13 cellular contexts compared by ENCODE assay signal in genomic region chr20:37194616-37195015, GRCh38. TPM values are rescaled to one million over a fixed set of nuclear protein-coding genes. Genes with fewer than 3 reads are reported as not detected.
DNase-seq lines count a peak whose midpoint lies in the region; ATAC-seq and TF ChIP-seq lines count a peak whose summit lies in the region.
"Had no signal": no experiment of that assay in that cellular context is flagged by ENCODE, and none has a peak within 500 bp of the region (broad histone marks: within the 10 kb centered on the region; RNA-seq: fewer than 3 reads in every experiment).

No MANE protein-coding gene starts in this region.

- H3K4me3 ChIP-seq in Peyer's patch = no peak overlapping the region
- H3K4me3 ChIP-seq: body of pancreas, right atrium auricular region had no signal

- peak in 4 of 6 experiments; percentile 2 to 33 (median 16) for DNase-seq in stimulated activated naive CD4-positive, alpha-beta T cell (lab: John Stamatoyannopoulos, UW)
- no peak for DNase-seq in stimulated activated naive CD4-positive, alpha-beta T cell treated with Interleukin-2 at 50 U/mL for 16 hours (lab: John Stamatoyannopoulos, UW)
- DNase-seq in activated CD8-positive, alpha-beta T cell treated with anti-CD3 and anti-CD28 coated beads, Interleukin-2, amount 10 ng/mL, durations not matched to agents 7 days and 5 days = no peak
- DNase-seq in glutamatergic neuron = no peak
- no peak for DNase-seq in Peyer's patch
- DNase-seq in OCI-M1 (lab: John Stamatoyannopoulos, UW) = no peak
- DNase-seq in GOT3 (lab: John Stamatoyannopoulos, UW) = no peak
- no peak for DNase-seq in NCI-H2227 (lab: John Stamatoyannopoulos, UW; ENCODE audit: unreplicated experiment)
- DNase-seq: AML-193, mesenchymal stem cell, NCI-H1105 had no signal

- H3K27me3 Mint-ChIP-seq in activated CD8-positive, alpha-beta T cell treated with anti-CD3 and anti-CD28 coated beads, Interleukin-2, amount 10 ng/mL, durations not matched to agents 7 days and 5 days (ENCODE audit: low read depth) = no peaks in the 10 kb centered on the region
- peaks cover 2% of the 10 kb centered on the region for H3K27me3 Mint-ChIP-seq in glutamatergic neuron (ENCODE audit: unreplicated experiment)

- H3K36me3 ChIP-seq in Peyer's patch = peaks cover 0 to 21% (median 3%) of the 10 kb centered on the region in 3 donors

- peaks cover 55% of the 10 kb centered on the region for H3K36me3 Mint-ChIP-seq in activated CD8-positive, alpha-beta T cell treated with anti-CD3 and anti-CD28 coated beads, Interleukin-2, amount 10 ng/mL, durations not matched to agents 7 days and 5 days (ENCODE audit: low read depth)
- no peaks in the 10 kb centered on the region for H3K36me3 Mint-ChIP-seq in glutamatergic neuron (ENCODE audit: unreplicated experiment)

- POLR2A ChIA-PET in activated CD8-positive, alpha-beta T cell treated with anti-CD3 and anti-CD28 coated beads, Interleukin-2, amount 10 ng/mL, durations not matched to agents 7 days and 5 days (lab: Charles Lee) = interaction anchor here (1.0 to 1.3 kb wide), 4 partner anchors 16 to 344 kb away, joined by 3 to 4 read pairs (median 4); partner anchors contain the start of genes MROH8 and RPN2

- CTCF ChIA-PET in activated CD8-positive, alpha-beta T cell treated with anti-CD3 and anti-CD28 coated beads, Interleukin-2, amount 10 ng/mL, durations not matched to agents 7 days and 5 days (lab: Charles Lee) = interaction anchor here (0.7 to 4.4 kb wide), 23 partner anchors 9 to 1191 kb away, joined by 3 to 51 read pairs (median 6); partner anchors contain the start of genes MROH8 and RPN2

- no peaks in the 10 kb centered on the region for H3K27me3 ChIP-seq in Peyer's patch
- H3K27me3 ChIP-seq: body of pancreas, right atrium auricular region had no signal

- no peak overlapping the region for H3K4me3 Mint-ChIP-seq in activated CD8-positive, alpha-beta T cell treated with anti-CD3 and anti-CD28 coated beads, Interleukin-2, amount 10 ng/mL, durations not matched to agents 7 days and 5 days
- peak overlapping the region; percentile 23 for H3K4me3 Mint-ChIP-seq in glutamatergic neuron (ENCODE audit: unreplicated experiment)

- TF ChIP-seq POLR2A in Peyer's patch (IDR thresholded peaks at IDR 0.05) = no peak

- peak overlapping the region; percentile 86 for H3K27ac Mint-ChIP-seq in activated CD8-positive, alpha-beta T cell treated with anti-CD3 and anti-CD28 coated beads, Interleukin-2, amount 10 ng/mL, durations not matched to agents 7 days and 5 days
- peak overlapping the region; percentile 74 for H3K27ac Mint-ChIP-seq in glutamatergic neuron (ENCODE audit: unreplicated experiment)

- peaks cover 62% of the 10 kb centered on the region for H3K4me1 Mint-ChIP-seq in activated CD8-positive, alpha-beta T cell treated with anti-CD3 and anti-CD28 coated beads, Interleukin-2, amount 10 ng/mL, durations not matched to agents 7 days and 5 days (ENCODE audit: low read depth)
- H3K4me1 Mint-ChIP-seq in glutamatergic neuron (ENCODE audit: low read depth, unreplicated experiment) = peaks cover 32% of the 10 kb centered on the region

- peaks cover 0 to 18% (median 2%) of the 10 kb centered on the region in 4 donors for H3K4me1 ChIP-seq in Peyer's patch

- H3K27ac ChIP-seq in Peyer's patch = no peak overlapping the region
- H3K27ac ChIP-seq: body of pancreas, right atrium auricular region had no signal

- no peaks in the 10 kb centered on the region for H3K9me3 ChIP-seq in Peyer's patch
- H3K9me3 ChIP-seq: body of pancreas, right atrium auricular region had no signal

- TF ChIP-seq CTCF in glutamatergic neuron (IDR thresholded peaks at IDR 0.05; ENCODE audit: partially characterized antibody, unreplicated experiment) = no peak
- no peak for TF ChIP-seq CTCF in Peyer's patch (IDR thresholded peaks at IDR 0.05)

- H3K9me3 Mint-ChIP-seq in activated CD8-positive, alpha-beta T cell treated with anti-CD3 and anti-CD28 coated beads, Interleukin-2, amount 10 ng/mL, durations not matched to agents 7 days and 5 days (ENCODE audit: insufficient read depth) = no peaks in the 10 kb centered on the region
- no peaks in the 10 kb centered on the region for H3K9me3 Mint-ChIP-seq in glutamatergic neuron (ENCODE audit: unreplicated experiment)

- peak; percentile 40 for ATAC-seq in activated CD8-positive, alpha-beta T cell treated with anti-CD3 and anti-CD28 coated beads, Interleukin-2, amount 10 ng/mL, durations not matched to agents 7 days and 5 days
- ATAC-seq: body of pancreas had no signal

RNA-seq across cellular contexts. Expression of gene MROH8, which starts 15.3 kb away (rescaled TPM):
- total RNA-seq in activated CD8-positive, alpha-beta T cell treated with anti-CD3 and anti-CD28 coated beads, Interleukin-2, amount 10 ng/mL, durations not matched to agents 7 days and 5 days = 1 to 10 TPM; 2.6 to 2.8 TPM
- total RNA-seq in glutamatergic neuron (ENCODE audit: unreplicated experiment) = 2.6 TPM
- 10 to 100 TPM in 1 of 4 donors, 1 to 10 TPM in 2, under 1 TPM in 1; 0.54 to 14.0 (median 3.2) TPM for total RNA-seq in Peyer's patch

RNA-seq across cellular contexts. Expression of gene RPN2, which starts 15.5 kb away (rescaled TPM):
- 100 to 1,000 TPM; 163 to 165 TPM for total RNA-seq in activated CD8-positive, alpha-beta T cell treated with anti-CD3 and anti-CD28 coated beads, Interleukin-2, amount 10 ng/mL, durations not matched to agents 7 days and 5 days
- total RNA-seq in glutamatergic neuron (ENCODE audit: unreplicated experiment) = 156 TPM
- total RNA-seq in Peyer's patch = 100 to 1,000 TPM in 3 of 4 donors, 10 to 100 TPM in 1; 95.2 to 116 (median 109) TPM

Comparison
In these comparisons a context has a peak if more than half of its experiments do, and no peak if none do; other contexts are left out.
1. DNase-seq: peak in stimulated activated naive CD4-positive, alpha-beta T cell (4 of 6); none in stimulated activated naive CD4-positive, alpha-beta T cell treated with Interleukin-2 at 50 U/mL for 16 hours (single experiment), activated CD8-positive, alpha-beta T cell treated with anti-CD3 and anti-CD28 coated beads, Interleukin-2, amount 10 ng/mL, durations not matched to agents 7 days and 5 days (single experiment), glutamatergic neuron (single experiment), Peyer's patch (0 of 3), OCI-M1 (single experiment), GOT3 (single experiment) and NCI-H2227 (single experiment).